Comparison of ENCODE assay signal across 16 cellular contexts in genomic region chr9:107684224-107684623, GRCh38.
DNase-seq lines count a peak whose midpoint lies in the region; FAIRE-seq and TF ChIP-seq lines count a peak whose summit lies in the region.
"Had no signal": no experiment of that assay in that cellular context is flagged by ENCODE, and none has a peak within 500 bp of the region (broad histone marks: within the 10 kb centered on the region; RNA-seq: fewer than 3 reads in every experiment).

No MANE protein-coding gene starts in this region.

- 70% methylated on average over 6 of the region's 6 CpGs for WGBS in smooth muscle cell (ENCODE audit: low lambda C conversion rate)

- no peaks in the 10 kb centered on the region for H3K79me2 ChIP-seq in smooth muscle cell (ENCODE audit: low read depth)

- DNase-seq in HCEC 1CT (peak; percentile 54), RCC 7860 (ENCODE audit: low spot score) (peak; percentile 40), fibroblast of mammary gland (ENCODE audit: low read depth) (peak; percentile 64), smooth muscle cell (lab: John Stamatoyannopoulos, UW; ENCODE audit: unreplicated experiment) (no peak), cortex of kidney (lab: John Stamatoyannopoulos, UW) (no peak), COLO668 (lab: John Stamatoyannopoulos, UW; ENCODE audit: unreplicated experiment) (no peak), type B pancreatic cell (ENCODE audit: extremely low spot score, unreplicated experiment) (no peak)
- DNase-seq: activated CD4-positive, alpha-beta memory T cell treated with anti-CD3 and anti-CD28 coated beads for 36 hours; COR-L47; NCI-H1436 treated with DMSO at 0.1 percent for 48 hours; NCI-H510A treated with DMSO at 0.1 percent for 48 hours; stimulated activated naive CD8-positive, alpha-beta T cell treated with anti-CD3 and anti-CD28 coated beads, Interleukin-15, Interleukin-2, amounts not matched to agents 100 U/mL and 50 U/mL, for 24 hours had no signal

- H3K9me3 ChIP-seq in smooth muscle cell (replicated peaks; ENCODE audit: low read depth), result no peaks in the 10 kb centered on the region

- no peak overlapping the region for H3K4me2 ChIP-seq in smooth muscle cell
- H3K4me2 ChIP-seq: neural progenitor cell had no signal

- no peak for FAIRE-seq in RCC 7860 (lab: Jason Lieb, UNC)
- FAIRE-seq: HepG2 had no signal

- H3K36me3 Mint-ChIP-seq in type B pancreatic cell, result no peaks in the 10 kb centered on the region
- H3K36me3 Mint-ChIP-seq: activated CD4-positive, alpha-beta memory T cell treated with anti-CD3 and anti-CD28 coated beads for 36 hours; brain; neural progenitor cell had no signal

- peaks cover 5% of the 10 kb centered on the region for H3K9me3 Mint-ChIP-seq in type B pancreatic cell
- H3K9me3 Mint-ChIP-seq: activated T-helper 2 cell treated with anti-CD3 and anti-CD28 coated beads, Interferon-gamma antibody, Interleukin-2, Interleukin-4, amounts not matched to agents 10 μg/mL and 5 μg/mL and 100 μg/mL, durations not matched to agents 14 hours and 24 hours and 36 hours; neural progenitor cell had no signal

- no peaks in the 10 kb centered on the region for H3K36me3 ChIP-seq in smooth muscle cell (ENCODE audit: low read depth)
- H3K36me3 ChIP-seq: neural progenitor cell had no signal

- no peaks in the 10 kb centered on the region for H4K20me1 ChIP-seq in smooth muscle cell (ENCODE audit: low read depth)

- no peaks in the 10 kb centered on the region for H3F3A ChIP-seq in smooth muscle cell (ENCODE audit: low read depth)

- no peaks in the 10 kb centered on the region for H3K4me1 Mint-ChIP-seq in type B pancreatic cell (ENCODE audit: unreplicated experiment)
- H3K4me1 Mint-ChIP-seq: neural progenitor cell had no signal

- no peak overlapping the region for H3K4me3 Mint-ChIP-seq in type B pancreatic cell
- H3K4me3 Mint-ChIP-seq: activated CD4-positive, alpha-beta memory T cell treated with anti-CD3 and anti-CD28 coated beads for 36 hours; brain; neural progenitor cell had no signal

- no peak overlapping the region for H3K4me3 ChIP-seq in fibroblast of mammary gland (ENCODE audit: control insufficient read depth, low read depth, low read length)
- no peak overlapping the region for H3K4me3 ChIP-seq in smooth muscle cell
- H3K4me3 ChIP-seq: neural progenitor cell had no signal

- H3K4me1 ChIP-seq in smooth muscle cell (ENCODE audit: low read depth), result no peaks in the 10 kb centered on the region
- H3K4me1 ChIP-seq: neural progenitor cell had no signal

- H3K27me3 ChIP-seq in smooth muscle cell (ENCODE audit: low read depth), result no peaks in the 10 kb centered on the region
- H3K27me3 ChIP-seq: neural progenitor cell had no signal

- H3K27me3 Mint-ChIP-seq in type B pancreatic cell, result peaks cover 8% of the 10 kb centered on the region

- no peak overlapping the region for H2AFZ ChIP-seq in smooth muscle cell (ENCODE audit: low read depth)

- no peak overlapping the region for H3K27ac Mint-ChIP-seq in type B pancreatic cell
- H3K27ac Mint-ChIP-seq: activated CD4-positive, alpha-beta memory T cell treated with anti-CD3 and anti-CD28 coated beads for 36 hours; activated T-helper 2 cell treated with anti-CD3 and anti-CD28 coated beads, Interferon-gamma antibody, Interleukin-2, Interleukin-4, amounts not matched to agents 10 μg/mL and 5 μg/mL and 100 μg/mL, durations not matched to agents 14 hours and 24 hours and 36 hours; neural progenitor cell had no signal

- TF ChIP-seq CTCF in fibroblast of mammary gland (conservative IDR thresholded peaks at IDR 0.05; ENCODE audit: control insufficient read depth, insufficient read depth, low read depth, low read length) (no peak), smooth muscle cell (IDR thresholded peaks at IDR 0.05; ENCODE audit: borderline replicate concordance, insufficient read depth, poor library complexity, severe bottlenecking) (no peak), type B pancreatic cell (conservative IDR thresholded peaks at IDR 0.05) (no peak)

- H3K27ac ChIP-seq in smooth muscle cell (ENCODE audit: low read depth), result peak overlapping the region; percentile 36
- H3K27ac ChIP-seq: neural progenitor cell had no signal

- H3K9ac ChIP-seq in smooth muscle cell (ENCODE audit: low read depth), result no peak overlapping the region
- H3K9ac ChIP-seq: neural progenitor cell had no signal

Comparison
In these comparisons a context has a peak if more than half of its experiments do, and no peak if none do; other contexts are left out.
1. DNase-seq: peak in HCEC 1CT (single experiment), RCC 7860 (single experiment) and fibroblast of mammary gland (single experiment); none in smooth muscle cell (single experiment), cortex of kidney (single experiment), COLO668 (single experiment) and type B pancreatic cell (single experiment).